24 cellular contexts compared by ENCODE assay signal in genomic region chrX:121782544-121782943, GRCh38.
"Had no signal": no experiment of that assay in that cellular context is flagged by ENCODE, and none has a peak within 500 bp of the region (broad histone marks: within the 10 kb centered on the region; RNA-seq: fewer than 3 reads in every experiment).

No MANE protein-coding gene starts in this region.

- H3K36me3 Mint-ChIP-seq: mesothelial cell of epicardium; naive B cell; natural killer cell; stimulated activated memory B cell treated with anti-CD40 and anti-IgM and Interleukin-4, amounts not matched to agents 10 μg/mL and 1 μg/mL and 100 μg/mL, for 72 hours; type B pancreatic cell had no signal

- H3K4me3 ChIP-seq: lung, ovary, right atrium auricular region, right lobe of liver, smooth muscle cell, tibial nerve, vagina had no signal

- H3K36me3 ChIP-seq: ovary, right atrium auricular region, right lobe of liver, vagina had no signal

- H3K4me1 ChIP-seq: right atrium auricular region, right lobe of liver, tibial nerve, vagina had no signal

- H3K27me3 Mint-ChIP-seq: naive B cell; progenitor cell of endocrine pancreas; stimulated activated memory B cell treated with anti-CD40 and anti-IgM and Interleukin-4, amounts not matched to agents 10 μg/mL and 1 μg/mL and 100 μg/mL, for 72 hours; stimulated activated naive CD8-positive, alpha-beta T cell treated with anti-CD3 and anti-CD28 coated beads, Interleukin-15, amount 100 ng/mL, for 72 hours; type B pancreatic cell had no signal

- H3K27ac Mint-ChIP-seq: mesothelial cell of epicardium; naive B cell; natural killer cell; progenitor cell of endocrine pancreas; stimulated activated memory B cell treated with anti-CD40 and anti-IgM and Interleukin-4, amounts not matched to agents 10 μg/mL and 1 μg/mL and 100 μg/mL, for 72 hours; stimulated activated naive CD8-positive, alpha-beta T cell treated with anti-CD3 and anti-CD28 coated beads, Interleukin-15, amount 100 ng/mL, for 72 hours; type B pancreatic cell had no signal

- DNase-seq: hippocampal formation; kidney glomerular epithelial cell; left cardiac atrium; naive B cell; natural killer cell; ovary; right lobe of liver; stimulated activated CD4-positive, alpha-beta T cell treated with anti-CD3 and anti-CD28 coated beads, Interleukin-1b, Interleukin-23, amount 100 ng/mL, for 48 hours; stimulated activated CD4-positive, alpha-beta T cell treated with anti-CD3 and anti-CD28 coated beads, Interleukin-2, amount 100 ng/mL, for 48 hours; stimulated activated CD4-positive, alpha-beta T cell treated with anti-CD3 and anti-CD28 coated beads, Interleukin-4, amount 100 ng/mL, for 4 hours; stimulated activated CD8-positive, alpha-beta memory T cell treated with anti-CD3 and anti-CD28 coated beads, Interleukin-4, amount 100 ng/mL, for 48 hours; stimulated activated naive CD4-positive, alpha-beta T cell treated with Interleukin-2 at 50 U/mL for 16 hours; stimulated activated naive CD8-positive, alpha-beta T cell treated with anti-CD3 and anti-CD28 coated beads, Interleukin-15, amount 100 ng/mL, for 72 hours; substantia nigra had no signal

- H3K4me1 Mint-ChIP-seq: mesothelial cell of epicardium; naive B cell; natural killer cell; stimulated activated memory B cell treated with anti-CD40 and anti-IgM and Interleukin-4, amounts not matched to agents 10 μg/mL and 1 μg/mL and 100 μg/mL, for 72 hours; stimulated activated naive CD8-positive, alpha-beta T cell treated with anti-CD3 and anti-CD28 coated beads, Interleukin-15, amount 100 ng/mL, for 72 hours had no signal

- H3K9me3 ChIP-seq: ovary, right atrium auricular region, right lobe of liver, tibial nerve, vagina had no signal

- H3K9me3 Mint-ChIP-seq: stimulated activated memory B cell treated with anti-CD40 and anti-IgM and Interleukin-4, amounts not matched to agents 10 μg/mL and 1 μg/mL and 100 μg/mL, for 72 hours; stimulated activated naive CD8-positive, alpha-beta T cell treated with anti-CD3 and anti-CD28 coated beads, Interleukin-15, amount 100 ng/mL, for 72 hours; type B pancreatic cell had no signal

- H3K4me2 ChIP-seq: smooth muscle cell had no signal

- H3K4me3 Mint-ChIP-seq: mesothelial cell of epicardium; naive B cell; natural killer cell; stimulated activated memory B cell treated with anti-CD40 and anti-IgM and Interleukin-4, amounts not matched to agents 10 μg/mL and 1 μg/mL and 100 μg/mL, for 72 hours; stimulated activated naive CD8-positive, alpha-beta T cell treated with anti-CD3 and anti-CD28 coated beads, Interleukin-15, amount 100 ng/mL, for 72 hours; type B pancreatic cell had no signal

- H3K27ac ChIP-seq: ovary, right atrium auricular region, right lobe of liver, tibial nerve, vagina had no signal

- H3K27me3 ChIP-seq: ovary, right atrium auricular region, right lobe of liver, tibial nerve, vagina had no signal

- ATAC-seq: left cardiac atrium; left lobe of liver; natural killer cell; right lobe of liver; stimulated activated memory B cell treated with anti-CD40 and anti-IgM and Interleukin-4, amounts not matched to agents 10 μg/mL and 1 μg/mL and 100 μg/mL, for 72 hours; stimulated activated naive CD8-positive, alpha-beta T cell treated with anti-CD3 and anti-CD28 coated beads, Interleukin-15, amount 100 ng/mL, for 72 hours had no signal
